Comparison of ENCODE assay signal across 7 cellular contexts in the genomic region with DNA sequence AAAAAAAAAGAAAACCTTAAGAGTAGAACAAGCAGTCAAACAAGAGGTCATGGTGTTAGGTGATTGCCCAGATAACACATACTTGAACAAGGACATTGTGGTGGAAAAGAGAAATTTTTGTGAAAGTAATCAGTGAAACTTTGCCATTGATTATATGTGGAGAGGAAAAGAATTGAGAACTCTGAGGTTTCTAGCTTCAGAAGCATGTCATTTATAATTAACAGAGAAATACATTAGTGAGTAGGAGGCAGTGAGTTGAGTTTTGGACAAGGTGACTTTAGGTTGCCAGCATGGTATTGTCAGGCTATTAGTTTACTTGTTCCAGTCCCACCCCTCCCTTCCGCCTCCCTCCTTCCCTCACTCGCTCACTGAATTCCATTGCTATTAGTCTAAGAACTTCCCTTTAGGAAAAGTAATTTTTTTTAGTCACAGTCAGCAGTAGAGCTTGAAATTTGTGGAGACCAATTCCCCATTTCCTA.
DNase-seq lines count a peak whose midpoint lies in the region; ATAC-seq lines count a peak whose summit lies in the region.

No MANE protein-coding gene starts in this region.

- H3K9me3 Mint-ChIP-seq in stimulated activated memory B cell treated with anti-CD40 and anti-IgM and Interleukin-4, amounts not matched to agents 10 μg/mL and 1 μg/mL and 100 μg/mL, for 72 hours, result no peaks in the 10 kb centered on the region

- peak; percentile 88 for DNase-seq in NCI-H226
- DNase-seq in epithelial cell of prostate (ENCODE audit: low read depth, low spot score), result peak; percentile 57
- DNase-seq in AML-193 (lab: John Stamatoyannopoulos, UW), result no peak
- no peak for DNase-seq in NCI-H526 treated with DMSO at 0.1 percent for 48 hours (lab: John Stamatoyannopoulos, UW)

- no peaks in the 10 kb centered on the region for H3K27me3 Mint-ChIP-seq in stimulated activated memory B cell treated with anti-CD40 and anti-IgM and Interleukin-4, amounts not matched to agents 10 μg/mL and 1 μg/mL and 100 μg/mL, for 72 hours

- H3K36me3 Mint-ChIP-seq in stimulated activated memory B cell treated with anti-CD40 and anti-IgM and Interleukin-4, amounts not matched to agents 10 μg/mL and 1 μg/mL and 100 μg/mL, for 72 hours, result peaks cover 22% of the 10 kb centered on the region

- ATAC-seq in GM21381 (IDR thresholded peaks at IDR 0.05; ENCODE audit: unreplicated experiment), result peak; percentile 61
- ATAC-seq in stimulated activated memory B cell treated with anti-CD40 and anti-IgM and Interleukin-4, amounts not matched to agents 10 μg/mL and 1 μg/mL and 100 μg/mL, for 72 hours, result no peak
- ATAC-seq in HG03095 (IDR thresholded peaks at IDR 0.05; ENCODE audit: unreplicated experiment), result no peak

- H3K27ac ChIP-seq in epithelial cell of prostate, result peak overlapping the region; percentile 93

- H3K4me1 Mint-ChIP-seq in stimulated activated memory B cell treated with anti-CD40 and anti-IgM and Interleukin-4, amounts not matched to agents 10 μg/mL and 1 μg/mL and 100 μg/mL, for 72 hours, result peaks cover 85% of the 10 kb centered on the region

- H3K4me3 Mint-ChIP-seq in stimulated activated memory B cell treated with anti-CD40 and anti-IgM and Interleukin-4, amounts not matched to agents 10 μg/mL and 1 μg/mL and 100 μg/mL, for 72 hours, result peak overlapping the region; percentile 22

- peak overlapping the region; percentile 59 for H3K27ac Mint-ChIP-seq in stimulated activated memory B cell treated with anti-CD40 and anti-IgM and Interleukin-4, amounts not matched to agents 10 μg/mL and 1 μg/mL and 100 μg/mL, for 72 hours

Comparison
In these comparisons a context has a peak if more than half of its experiments do, and no peak if none do; other contexts are left out.
1. DNase-seq: peak in NCI-H226 (single experiment) and epithelial cell of prostate (single experiment); none in AML-193 (0 of 2) and NCI-H526 treated with DMSO at 0.1 percent for 48 hours (single experiment).